8 cellular contexts compared by ENCODE assay signal in genomic region chr21:46295996-46296752, GRCh38. TPM values are rescaled to one million over a fixed set of nuclear protein-coding genes. Genes with fewer than 3 reads are reported as not detected.
A peak's percentile ranks its signal among the peaks of the same experiment; 100 is the strongest.
DNase-seq lines count a peak whose midpoint lies in the region; ATAC-seq and TF ChIP-seq lines count a peak whose summit lies in the region.

No MANE protein-coding gene starts in this region.

- H3K36me3 Mint-ChIP-seq in endodermal cell (ENCODE audit: low read depth) = peaks cover 39% of the 10 kb centered on the region
- peaks cover 52% of the 10 kb centered on the region for H3K36me3 Mint-ChIP-seq in nephron progenitor cell (ENCODE audit: low read depth)

- H3K4me3 Mint-ChIP-seq in endodermal cell = no peak overlapping the region
- H3K4me3 Mint-ChIP-seq in nephron progenitor cell = no peak overlapping the region

- DNase-seq in NCI-H1436 (lab: John Stamatoyannopoulos, UW) = peak; percentile 17
- DNase-seq in NCI-H1436 treated with DMSO at 0.1 percent for 48 hours (lab: John Stamatoyannopoulos, UW) = no peak
- peak; percentile 34 to 35 for DNase-seq in activated CD4-positive, alpha-beta T cell treated with anti-CD3 and anti-CD28 coated beads for 24 hours (ENCODE audit: low read depth in 2 of 2)
- peak; percentile 73 for DNase-seq in endodermal cell
- DNase-seq in nephron progenitor cell = no peak
- DNase-seq in testis = peak; percentile 88

- H3K27ac ChIP-seq in endodermal cell (ENCODE audit: low read depth, low read length) = peak overlapping the region; percentile 24
- peak overlapping the region in 1 of 2 donors; percentile 61 for H3K27ac ChIP-seq in testis

- WGBS in endodermal cell (ENCODE audit: insufficient coverage in 1 of 2, insufficient read length in 1 of 2), 2 experiments = 86% methylated on average over 21 to 29 of the region's 29 CpGs
- WGBS in testis, 2 donors = 33 to 37% methylated on average over 11 to 29 of the region's 29 CpGs

- no peak for TF ChIP-seq CTCF in endodermal cell (conservative IDR thresholded peaks at IDR 0.05)
- TF ChIP-seq CTCF in nephron progenitor cell (IDR thresholded peaks at IDR 0.05) = no peak
- no peak for TF ChIP-seq CTCF in testis (IDR thresholded peaks at IDR 0.05)

- peaks cover 12% of the 10 kb centered on the region for H3K9me3 ChIP-seq in endodermal cell (ENCODE audit: control insufficient read depth, low read length)
- no peaks in the 10 kb centered on the region for H3K9me3 ChIP-seq in testis

- ATAC-seq in HG03097 (IDR thresholded peaks at IDR 0.05; ENCODE audit: low FRiP score, unreplicated experiment) (no peak), GM18502 (IDR thresholded peaks at IDR 0.05; ENCODE audit: poor library complexity, unreplicated experiment) (no peak)

- no peak for TF ChIP-seq POLR2A in testis (IDR thresholded peaks at IDR 0.05)

- intact Hi-C loops in testis (cut with DNase I; ENCODE audit: low total_unique reads) = no loop called here

- H3K27me3 ChIP-seq in endodermal cell (ENCODE audit: control insufficient read depth, insufficient read depth, low read length, poor library complexity, severe bottlenecking) (no peaks in the 10 kb centered on the region), testis (no peaks in the 10 kb centered on the region)

- H3K4me3 ChIP-seq in endodermal cell (ENCODE audit: low read length) (no peak overlapping the region), testis (peak overlapping the region in 1 of 2 donors; percentile 40)

- H3K4me1 Mint-ChIP-seq in endodermal cell = peaks cover 6% of the 10 kb centered on the region
- H3K4me1 Mint-ChIP-seq in nephron progenitor cell = peaks cover 24% of the 10 kb centered on the region

- no peaks in the 10 kb centered on the region for H3K4me1 ChIP-seq in endodermal cell (ENCODE audit: control insufficient read depth, insufficient read depth, low read length)
- peaks cover 11% of the 10 kb centered on the region for H3K4me1 ChIP-seq in testis

- H3K27me3 Mint-ChIP-seq in endodermal cell (ENCODE audit: insufficient read depth) = peaks cover 4% of the 10 kb centered on the region
- H3K27me3 Mint-ChIP-seq in nephron progenitor cell (ENCODE audit: low read depth, poor library complexity) = peaks cover 10% of the 10 kb centered on the region

- H3K9me3 Mint-ChIP-seq in endodermal cell (peaks cover 9% of the 10 kb centered on the region), nephron progenitor cell (peaks cover 21% of the 10 kb centered on the region)

- H3K27ac Mint-ChIP-seq in endodermal cell = no peak overlapping the region
- peak overlapping the region; percentile 42 for H3K27ac Mint-ChIP-seq in nephron progenitor cell

- H3K36me3 ChIP-seq in endodermal cell (ENCODE audit: control insufficient read depth, insufficient read depth, low read length) (peaks cover 31% of the 10 kb centered on the region), testis (ENCODE audit: low read depth, missing control alignments) (no peaks in the 10 kb centered on the region)

- no peak overlapping the region for H3K9ac ChIP-seq in endodermal cell (ENCODE audit: extremely low read depth, low read length, poor library complexity, severe bottlenecking)

RNA-seq across cellular contexts. Expression of gene YBEY, which starts 10.0 kb away (rescaled TPM):
- 10 to 100 TPM; 19.6 to 23.3 TPM for total RNA-seq in endodermal cell
- 40.0 TPM for polyA plus RNA-seq in endodermal cell (2013, experiment 1 of 2)
- 28.0 TPM for polyA plus RNA-seq in endodermal cell (2013, experiment 2 of 2)
- 10 to 100 TPM; 50.7 to 55.0 TPM for total RNA-seq in testis
- 141 TPM for polyA plus RNA-seq in testis (ENCODE audit: insufficient read depth, low read depth, low replicate concordance)

RNA-seq across cellular contexts. Expression of gene MCM3AP, which starts 10.8 kb away (rescaled TPM):
- 100 to 1,000 TPM; 120 to 161 TPM for total RNA-seq in endodermal cell
- polyA plus RNA-seq in endodermal cell (2013, experiment 1 of 2) = 84.8 TPM
- 76.7 TPM for polyA plus RNA-seq in endodermal cell (2013, experiment 2 of 2)
- 100 to 1,000 TPM; 107 to 136 TPM for total RNA-seq in testis
- polyA plus RNA-seq in testis (ENCODE audit: insufficient read depth, low read depth, low replicate concordance) = 68.3 TPM

RNA-seq across cellular contexts. Expression of gene C21orf58, which starts 27.5 kb away (rescaled TPM):
- total RNA-seq in endodermal cell (10 to 100 TPM; 19.6 to 37.4 TPM), testis (10 to 100 TPM; 13.7 to 21.6 TPM)
- 24.1 TPM for polyA plus RNA-seq in endodermal cell (2013, experiment 1 of 2)
- 26.2 TPM for polyA plus RNA-seq in endodermal cell (2013, experiment 2 of 2)
- 13.6 TPM for polyA plus RNA-seq in testis (ENCODE audit: insufficient read depth, low read depth, low replicate concordance)

RNA-seq across cellular contexts. Expression of gene PCNT, which starts 27.8 kb away (rescaled TPM):
- total RNA-seq in endodermal cell (10 to 100 TPM; 40.1 to 40.7 TPM), testis (100 to 1,000 TPM; 116 to 169 TPM)
- 32.9 TPM for polyA plus RNA-seq in endodermal cell (2013, experiment 1 of 2)
- 28.4 TPM for polyA plus RNA-seq in endodermal cell (2013, experiment 2 of 2)
- 44.7 TPM for polyA plus RNA-seq in testis (ENCODE audit: insufficient read depth, low read depth, low replicate concordance)

Comparison
In these comparisons a context has a peak if more than half of its experiments do, and no peak if none do; other contexts are left out.
1. DNase-seq: peak in NCI-H1436 (single experiment), activated CD4-positive, alpha-beta T cell treated with anti-CD3 and anti-CD28 coated beads for 24 hours (2 of 2), endodermal cell (single experiment) and testis (single experiment); none in NCI-H1436 treated with DMSO at 0.1 percent for 48 hours (single experiment) and nephron progenitor cell (single experiment).